1 cellular context compared by ENCODE assay signal in genomic region chr2:199946196-199946595, GRCh38.
TF ChIP-seq lines count a peak whose summit lies in the region.

No MANE protein-coding gene starts in this region.

TF ChIP-seq in HepG2, 621 proteins besides CTCF, POLR2A, EP300 and RAD21:
- peak; percentile 31; the same call in 1 of the 2 replicates for TF ChIP-seq RBFOX2 (IDR thresholded peaks at IDR 0.05; ENCODE audit: low read depth, low read length)
- TF ChIP-seq, protein P1, sequence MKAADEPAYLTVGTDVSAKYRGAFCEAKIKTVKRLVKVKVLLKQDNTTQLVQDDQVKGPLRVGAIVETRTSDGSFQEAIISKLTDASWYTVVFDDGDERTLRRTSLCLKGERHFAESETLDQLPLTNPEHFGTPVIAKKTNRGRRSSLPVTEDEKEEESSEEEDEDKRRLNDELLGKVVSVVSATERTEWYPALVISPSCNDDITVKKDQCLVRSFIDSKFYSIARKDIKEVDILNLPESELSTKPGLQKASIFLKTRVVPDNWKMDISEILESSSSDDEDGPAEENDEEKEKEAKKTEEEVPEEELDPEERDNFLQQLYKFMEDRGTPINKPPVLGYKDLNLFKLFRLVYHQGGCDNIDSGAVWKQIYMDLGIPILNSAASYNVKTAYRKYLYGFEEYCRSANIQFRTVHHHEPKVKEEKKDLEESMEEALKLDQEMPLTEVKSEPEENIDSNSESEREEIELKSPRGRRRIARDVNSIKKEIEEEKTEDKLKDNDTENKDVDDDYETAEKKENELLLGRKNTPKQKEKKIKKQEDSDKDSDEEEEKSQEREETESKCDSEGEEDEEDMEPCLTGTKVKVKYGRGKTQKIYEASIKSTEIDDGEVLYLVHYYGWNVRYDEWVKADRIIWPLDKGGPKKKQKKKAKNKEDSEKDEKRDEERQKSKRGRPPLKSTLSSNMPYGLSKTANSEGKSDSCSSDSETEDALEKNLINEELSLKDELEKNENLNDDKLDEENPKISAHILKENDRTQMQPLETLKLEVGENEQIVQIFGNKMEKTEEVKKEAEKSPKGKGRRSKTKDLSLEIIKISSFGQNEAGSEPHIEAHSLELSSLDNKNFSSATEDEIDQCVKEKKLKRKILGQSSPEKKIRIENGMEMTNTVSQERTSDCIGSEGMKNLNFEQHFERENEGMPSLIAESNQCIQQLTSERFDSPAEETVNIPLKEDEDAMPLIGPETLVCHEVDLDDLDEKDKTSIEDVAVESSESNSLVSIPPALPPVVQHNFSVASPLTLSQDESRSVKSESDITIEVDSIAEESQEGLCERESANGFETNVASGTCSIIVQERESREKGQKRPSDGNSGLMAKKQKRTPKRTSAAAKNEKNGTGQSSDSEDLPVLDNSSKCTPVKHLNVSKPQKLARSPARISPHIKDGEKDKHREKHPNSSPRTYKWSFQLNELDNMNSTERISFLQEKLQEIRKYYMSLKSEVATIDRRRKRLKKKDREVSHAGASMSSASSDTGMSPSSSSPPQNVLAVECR (CRISPR knock-in tag; IDR thresholded peaks at IDR 0.05; ENCODE audit: borderline replicate concordance): no peak
TF ChIP-seq in HepG2: peak in this region for 1.
